In genomic region chr2:181077128-181077709, GRCh38 we compare ENCODE assay signal across 8 cellular contexts.
DNase-seq lines count a peak whose midpoint lies in the region; ATAC-seq, FAIRE-seq and TF ChIP-seq lines count a peak whose summit lies in the region.

No MANE protein-coding gene starts in this region.

- ATAC-seq in GM19395 (IDR thresholded peaks at IDR 0.05; ENCODE audit: unreplicated experiment) (peak; percentile 91), HG03342 (IDR thresholded peaks at IDR 0.05; ENCODE audit: unreplicated experiment) (peak; percentile 91), left lobe of liver (peak; percentile 87)

- TF ChIP-seq POLR2A in breast epithelium (IDR thresholded peaks at IDR 0.05), result no peak

- TF ChIP-seq CTCF in breast epithelium (IDR thresholded peaks at IDR 0.05), result peak in 2 of 3 donors; percentile 49 to 50

- H3K9me3 ChIP-seq in breast epithelium, result no peaks in the 10 kb centered on the region

- no peak overlapping the region for H3K27ac ChIP-seq in breast epithelium

- intact Hi-C loops in breast epithelium (cut with DNase I; ENCODE audit: low total_unique reads), result no loop called here

- H3K4me1 ChIP-seq in breast epithelium, result no peaks in the 10 kb centered on the region

- no peak overlapping the region for H3K4me3 ChIP-seq in breast epithelium

- no peaks in the 10 kb centered on the region for H3K27me3 ChIP-seq in breast epithelium

- peak; percentile 44 to 68 for DNase-seq in NCI-H526 (lab: John Stamatoyannopoulos, UW)
- no peak for DNase-seq in NCI-H526 treated with DMSO at 0.1 percent for 48 hours (lab: John Stamatoyannopoulos, UW)
- DNase-seq in NCI-H748 treated with DMSO at 0.1 percent for 48 hours (lab: John Stamatoyannopoulos, UW), result peak; percentile 55
- DNase-seq in breast epithelium (ENCODE audit: low spot score in 2 of 2), result no peak
- no peak for DNase-seq in left lobe of liver (ENCODE audit: low spot score)
- DNase-seq in urothelium cell line (ENCODE audit: low spot score), result peak; percentile 29

- H3K36me3 ChIP-seq in breast epithelium, result no peaks in the 10 kb centered on the region

- FAIRE-seq in urothelium cell line (lab: Jason Lieb, UNC), result no peak

Comparison
In these comparisons a context has a peak if more than half of its experiments do, and no peak if none do; other contexts are left out.
1. DNase-seq: peak in NCI-H526 (2 of 2), NCI-H748 treated with DMSO at 0.1 percent for 48 hours (single experiment) and urothelium cell line (single experiment); none in NCI-H526 treated with DMSO at 0.1 percent for 48 hours (single experiment), breast epithelium (0 of 2) and left lobe of liver (single experiment).
2. Peak in every context shown above with its lines, with median percentiles within 50 percentile points of each other: ATAC-seq.